8 cellular contexts compared by ENCODE assay signal in genomic region chr5:111513175-111513520, GRCh38. TPM values are rescaled to one million over a fixed set of nuclear protein-coding genes. Genes with fewer than 3 reads are reported as not detected.
DNase-seq lines count a peak whose midpoint lies in the region; ATAC-seq and TF ChIP-seq lines count a peak whose summit lies in the region.

No MANE protein-coding gene starts in this region.

- peaks cover 24 to 48% (median 35%) of the 10 kb centered on the region in 10 experiments for H3K4me1 ChIP-seq in BLaER1 treated with 17β-estradiol and CSF1 and Interleukin-3, amounts not matched to agents 10 nM and 100 nM
- peaks cover 36% of the 10 kb centered on the region for H3K4me1 ChIP-seq in Loucy (ENCODE audit: insufficient read depth, low read length, poor library complexity, severe bottlenecking)

- no peak for TF ChIP-seq EP300 in neural cell (conservative IDR thresholded peaks at IDR 0.05; ENCODE audit: poor library complexity, severe bottlenecking)

- TF ChIP-seq RAD21 in neural cell (conservative IDR thresholded peaks at IDR 0.05), result no peak

- H3K36me3 ChIP-seq in BLaER1 treated with 17β-estradiol and CSF1 and Interleukin-3, amounts not matched to agents 10 nM and 100 nM, result peaks cover 0 to 5% (median 0%) of the 10 kb centered on the region in 11 experiments; a peak in 1 of 22 replicates
- no peaks in the 10 kb centered on the region for H3K36me3 ChIP-seq in Loucy (ENCODE audit: insufficient read depth, low read length)
- H3K36me3 ChIP-seq in neural cell (ENCODE audit: insufficient read depth, low read length), result no peaks in the 10 kb centered on the region

- H3K9me3 ChIP-seq in BLaER1 treated with 17β-estradiol and CSF1 and Interleukin-3, amounts not matched to agents 10 nM and 100 nM (replicated peaks in 1 of 11), result no peaks in the 10 kb centered on the region
- H3K9me3 ChIP-seq in Loucy (ENCODE audit: insufficient read depth, low read depth, low read length) (no peaks in the 10 kb centered on the region), neural cell (ENCODE audit: low read length) (no peaks in the 10 kb centered on the region)

- peak overlapping the region; percentile 85 to 95 (median 90) for H3K9ac ChIP-seq in BLaER1 treated with 17β-estradiol and CSF1 and Interleukin-3, amounts not matched to agents 10 nM and 100 nM
- H3K9ac ChIP-seq in Loucy (ENCODE audit: low read depth, low read length, poor library complexity, severe bottlenecking), result peak overlapping the region; percentile 94
- peak overlapping the region; percentile 78 for H3K9ac ChIP-seq in neural cell (ENCODE audit: low read length)

- TF ChIP-seq CTCF in Loucy (conservative IDR thresholded peaks at IDR 0.05; ENCODE audit: low read length) (no peak), coronary artery (IDR thresholded peaks at IDR 0.05) (no peak), neural cell (IDR thresholded peaks at IDR 0.05; ENCODE audit: poor library complexity, severe bottlenecking) (no peak)

- H2AFZ ChIP-seq in Loucy (ENCODE audit: low read length), result no peak overlapping the region
- peak overlapping the region; percentile 80 for H2AFZ ChIP-seq in neural cell (ENCODE audit: low read depth, low read length)

- H3K4me2 ChIP-seq in BLaER1 treated with 17β-estradiol and CSF1 and Interleukin-3, amounts not matched to agents 10 nM and 100 nM, result peak overlapping the region; percentile 71 to 95 (median 86)
- H3K4me2 ChIP-seq in Loucy (ENCODE audit: low read depth, low read length, poor library complexity, severe bottlenecking) (peak overlapping the region; percentile 92), neural cell (ENCODE audit: low read length) (peak overlapping the region; percentile 78)

- no peak for ATAC-seq in GM18861 (IDR thresholded peaks at IDR 0.05; ENCODE audit: unreplicated experiment)

- H3F3A ChIP-seq in Loucy (ENCODE audit: low read depth) (no peaks in the 10 kb centered on the region), neural cell (ENCODE audit: insufficient read depth, low read length, poor library complexity, severe bottlenecking) (peaks cover 3% of the 10 kb centered on the region)

- H3K9me2 ChIP-seq in Loucy (replicated peaks; ENCODE audit: low read depth, low read length), result no peaks in the 10 kb centered on the region
- no peaks in the 10 kb centered on the region for H3K9me2 ChIP-seq in neural cell (ENCODE audit: insufficient read depth, low read length)

- peak overlapping the region; percentile 31 to 92 (median 86); a peak in 21 of 22 replicates for H3K27ac ChIP-seq in BLaER1 treated with 17β-estradiol and CSF1 and Interleukin-3, amounts not matched to agents 10 nM and 100 nM
- H3K27ac ChIP-seq in coronary artery (peak overlapping the region; percentile 91 to 96), neural cell (ENCODE audit: low read length) (peak overlapping the region; percentile 93)

- H4K20me1 ChIP-seq in BLaER1 treated with 17β-estradiol and CSF1 and Interleukin-3, amounts not matched to agents 10 nM and 100 nM, result peaks cover 0 to 21% (median 5%) of the 10 kb centered on the region in 11 experiments; a peak in 9 of 22 replicates
- peaks cover 31% of the 10 kb centered on the region for H4K20me1 ChIP-seq in Loucy (ENCODE audit: insufficient read depth, low read length, poor library complexity, severe bottlenecking)
- no peaks in the 10 kb centered on the region for H4K20me1 ChIP-seq in neural cell (ENCODE audit: insufficient read depth)

- H3K4me3 ChIP-seq in BLaER1 treated with 17β-estradiol and CSF1 and Interleukin-3, amounts not matched to agents 10 nM and 100 nM, result peak overlapping the region; percentile 88 to 99 (median 94)
- H3K4me3 ChIP-seq in Loucy (ENCODE audit: low read length, poor library complexity, severe bottlenecking) (peak overlapping the region; percentile 80), coronary artery (peak overlapping the region; percentile 78), neural cell (ENCODE audit: low read length) (peak overlapping the region; percentile 83)

- H3K27me3 ChIP-seq in BLaER1 treated with 17β-estradiol and CSF1 and Interleukin-3, amounts not matched to agents 10 nM and 100 nM, result no peaks in the 10 kb centered on the region
- H3K27me3 ChIP-seq in Loucy (ENCODE audit: insufficient read depth, low read length, poor library complexity, severe bottlenecking) (no peaks in the 10 kb centered on the region), neural cell (ENCODE audit: insufficient read depth, low read depth, low read length) (no peaks in the 10 kb centered on the region)

- no peak for DNase-seq in coronary artery (ENCODE audit: low spot score)
- no peak for DNase-seq in ecto neural progenitor cell (ENCODE audit: low spot score)
- DNase-seq in NCI-H2107 (lab: John Stamatoyannopoulos, UW), result no peak
- DNase-seq in HK-2 (ENCODE audit: unreplicated experiment), result no peak

- H3K79me2 ChIP-seq in Loucy (ENCODE audit: insufficient read depth, low read length), result peaks cover 41% of the 10 kb centered on the region
- peaks cover 38% of the 10 kb centered on the region for H3K79me2 ChIP-seq in neural cell (replicated peaks; ENCODE audit: insufficient read depth, low read length)

TF ChIP-seq in neural cell, 6 proteins besides CTCF, POLR2A, EP300 and RAD21:
- TF ChIP-seq TAF1 (IDR thresholded peaks at IDR 0.05; ENCODE audit: low read depth), result no peak
- no peak for TF ChIP-seq SMC3 (conservative IDR thresholded peaks at IDR 0.05; ENCODE audit: poor library complexity)
- TF ChIP-seq, protein P1, sequence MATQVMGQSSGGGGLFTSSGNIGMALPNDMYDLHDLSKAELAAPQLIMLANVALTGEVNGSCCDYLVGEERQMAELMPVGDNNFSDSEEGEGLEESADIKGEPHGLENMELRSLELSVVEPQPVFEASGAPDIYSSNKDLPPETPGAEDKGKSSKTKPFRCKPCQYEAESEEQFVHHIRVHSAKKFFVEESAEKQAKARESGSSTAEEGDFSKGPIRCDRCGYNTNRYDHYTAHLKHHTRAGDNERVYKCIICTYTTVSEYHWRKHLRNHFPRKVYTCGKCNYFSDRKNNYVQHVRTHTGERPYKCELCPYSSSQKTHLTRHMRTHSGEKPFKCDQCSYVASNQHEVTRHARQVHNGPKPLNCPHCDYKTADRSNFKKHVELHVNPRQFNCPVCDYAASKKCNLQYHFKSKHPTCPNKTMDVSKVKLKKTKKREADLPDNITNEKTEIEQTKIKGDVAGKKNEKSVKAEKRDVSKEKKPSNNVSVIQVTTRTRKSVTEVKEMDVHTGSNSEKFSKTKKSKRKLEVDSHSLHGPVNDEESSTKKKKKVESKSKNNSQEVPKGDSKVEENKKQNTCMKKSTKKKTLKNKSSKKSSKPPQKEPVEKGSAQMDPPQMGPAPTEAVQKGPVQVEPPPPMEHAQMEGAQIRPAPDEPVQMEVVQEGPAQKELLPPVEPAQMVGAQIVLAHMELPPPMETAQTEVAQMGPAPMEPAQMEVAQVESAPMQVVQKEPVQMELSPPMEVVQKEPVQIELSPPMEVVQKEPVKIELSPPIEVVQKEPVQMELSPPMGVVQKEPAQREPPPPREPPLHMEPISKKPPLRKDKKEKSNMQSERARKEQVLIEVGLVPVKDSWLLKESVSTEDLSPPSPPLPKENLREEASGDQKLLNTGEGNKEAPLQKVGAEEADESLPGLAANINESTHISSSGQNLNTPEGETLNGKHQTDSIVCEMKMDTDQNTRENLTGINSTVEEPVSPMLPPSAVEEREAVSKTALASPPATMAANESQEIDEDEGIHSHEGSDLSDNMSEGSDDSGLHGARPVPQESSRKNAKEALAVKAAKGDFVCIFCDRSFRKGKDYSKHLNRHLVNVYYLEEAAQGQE (IDR thresholded peaks at IDR 0.05; ENCODE audit: borderline replicate concordance), result no peak
- no peak for TF ChIP-seq POLR2AphosphoS5 (IDR thresholded peaks at IDR 0.05)
- no peak for TF ChIP-seq MXI1 (conservative IDR thresholded peaks at IDR 0.05; ENCODE audit: poor library complexity, severe bottlenecking)
- TF ChIP-seq EZH2 (IDR thresholded peaks at IDR 0.05; ENCODE audit: borderline replicate concordance, insufficient read depth, low read length, poor library complexity, severe bottlenecking), result no peak

RNA-seq across cellular contexts. Expression of gene STARD4, which starts 0.8 kb away (rescaled TPM):
- polyA plus RNA-seq in neural cell, result 60.5 and 62.6 TPM in 2 replicates
- 53.3 and 54.8 TPM in 2 replicates for polyA minus RNA-seq in neural cell
